3 cellular contexts compared by ENCODE assay signal in the genomic region with DNA sequence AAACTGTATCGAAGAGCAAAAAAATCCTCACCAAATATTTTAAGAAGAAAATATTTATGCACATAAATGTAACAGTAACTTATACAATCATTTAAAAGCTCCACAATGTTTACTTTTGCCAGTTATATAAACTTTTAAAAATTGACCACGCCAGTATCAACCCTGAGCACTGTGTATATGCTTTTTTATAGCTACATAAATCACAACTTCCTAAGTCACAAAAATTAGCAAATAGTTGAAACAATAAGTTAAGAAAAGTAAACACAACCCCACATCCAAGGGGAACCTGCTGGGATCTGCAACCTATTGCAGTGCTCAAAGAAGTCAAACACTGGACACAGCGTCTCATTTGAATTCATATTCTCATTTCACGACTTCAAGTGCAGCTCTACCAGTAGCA.
TF ChIP-seq lines count a peak whose summit lies in the region.

No MANE protein-coding gene starts in this region.

TF ChIP-seq in A549, 52 proteins besides CTCF, POLR2A, EP300 and RAD21 (continued from another document):
- no peak for TF ChIP-seq MAFK (IDR thresholded peaks at IDR 0.05; ENCODE audit: partially characterized antibody)
- TF ChIP-seq, protein P1, sequence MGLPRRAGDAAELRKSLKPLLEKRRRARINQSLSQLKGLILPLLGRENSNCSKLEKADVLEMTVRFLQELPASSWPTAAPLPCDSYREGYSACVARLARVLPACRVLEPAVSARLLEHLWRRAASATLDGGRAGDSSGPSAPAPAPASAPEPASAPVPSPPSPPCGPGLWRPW (IDR thresholded peaks at IDR 0.05): no peak
- no peak for TF ChIP-seq HOXB13 (CRISPR knock-in tag; IDR thresholded peaks at IDR 0.05; ENCODE audit: low read depth)
- TF ChIP-seq, protein P2, sequence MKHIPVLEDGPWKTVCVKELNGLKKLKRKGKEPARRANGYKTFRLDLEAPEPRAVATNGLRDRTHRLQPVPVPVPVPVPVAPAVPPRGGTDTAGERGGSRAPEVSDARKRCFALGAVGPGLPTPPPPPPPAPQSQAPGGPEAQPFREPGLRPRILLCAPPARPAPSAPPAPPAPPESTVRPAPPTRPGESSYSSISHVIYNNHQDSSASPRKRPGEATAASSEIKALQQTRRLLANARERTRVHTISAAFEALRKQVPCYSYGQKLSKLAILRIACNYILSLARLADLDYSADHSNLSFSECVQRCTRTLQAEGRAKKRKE (CRISPR knock-in tag; IDR thresholded peaks at IDR 0.05; ENCODE audit: low read depth): no peak

TF ChIP-seq in HEK293T, 16 proteins besides CTCF, POLR2A, EP300 and RAD21 (continued from another document):
- TF ChIP-seq, protein P3, sequence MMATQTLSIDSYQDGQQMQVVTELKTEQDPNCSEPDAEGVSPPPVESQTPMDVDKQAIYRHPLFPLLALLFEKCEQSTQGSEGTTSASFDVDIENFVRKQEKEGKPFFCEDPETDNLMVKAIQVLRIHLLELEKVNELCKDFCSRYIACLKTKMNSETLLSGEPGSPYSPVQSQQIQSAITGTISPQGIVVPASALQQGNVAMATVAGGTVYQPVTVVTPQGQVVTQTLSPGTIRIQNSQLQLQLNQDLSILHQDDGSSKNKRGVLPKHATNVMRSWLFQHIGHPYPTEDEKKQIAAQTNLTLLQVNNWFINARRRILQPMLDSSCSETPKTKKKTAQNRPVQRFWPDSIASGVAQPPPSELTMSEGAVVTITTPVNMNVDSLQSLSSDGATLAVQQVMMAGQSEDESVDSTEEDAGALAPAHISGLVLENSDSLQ (IDR thresholded peaks at IDR 0.05): 0 out of 2 replicates have a peak, but pooled peaks have one; percentile 20
TF ChIP-seq in HEK293T: peak in this region for 1.

TF ChIP-seq in endothelial cell of umbilical vein, 7 proteins besides CTCF, POLR2A, EP300 and RAD21 (continued from another document):
- no peak for TF ChIP-seq EZH2 (IDR thresholded peaks at IDR 0.05; ENCODE audit: borderline replicate concordance, low read depth, low read length, severe bottlenecking)
